In the genomic region with DNA sequence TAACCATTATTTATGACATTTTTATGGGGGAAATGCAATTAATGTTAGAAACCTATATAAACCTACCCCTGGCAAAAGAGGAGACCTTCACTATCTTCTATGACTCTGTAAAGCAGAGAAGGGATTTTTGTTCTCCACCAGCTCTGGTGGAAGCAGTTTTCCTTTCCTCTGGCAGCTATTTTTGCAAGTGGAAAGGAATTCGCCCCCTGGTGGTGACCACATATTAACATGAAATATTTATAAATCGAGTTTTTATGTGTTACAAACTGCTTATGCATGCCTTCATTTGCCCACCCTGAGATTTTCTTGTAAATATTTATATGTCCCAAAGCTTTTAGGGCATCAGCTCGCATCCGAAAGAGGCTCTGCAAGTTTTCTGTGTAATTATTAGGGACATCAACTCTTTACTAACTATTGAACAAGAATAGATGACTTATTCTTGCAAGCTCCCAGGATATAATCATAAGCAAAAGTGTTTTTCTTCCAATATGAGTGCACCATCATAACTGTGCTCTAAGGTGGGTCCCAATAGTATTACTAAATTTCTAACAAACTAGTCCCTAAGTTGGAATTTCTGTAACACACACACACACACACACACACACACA, we compare ENCODE assay signal across 8 cellular contexts.
DNase-seq lines count a peak whose midpoint lies in the region; ATAC-seq, FAIRE-seq and TF ChIP-seq lines count a peak whose summit lies in the region.

No MANE protein-coding gene starts in this region.

- H3K4me3 Mint-ChIP-seq in nephron progenitor cell, result no peak overlapping the region

- no peaks in the 10 kb centered on the region for H3K4me1 ChIP-seq in cardiac muscle cell (ENCODE audit: low read depth)
- no peaks in the 10 kb centered on the region for H3K4me1 ChIP-seq in vagina

- peak; percentile 74 for FAIRE-seq in TTC549 (lab: Jason Lieb, UNC)

- H3K27me3 ChIP-seq in cardiac muscle cell, result no peaks in the 10 kb centered on the region
- no peaks in the 10 kb centered on the region for H3K27me3 ChIP-seq in vagina

- no peak for TF ChIP-seq POLR2A in vagina (IDR thresholded peaks at IDR 0.05)

- H3K36me3 Mint-ChIP-seq in nephron progenitor cell (ENCODE audit: low read depth), result no peaks in the 10 kb centered on the region

- H3K9me3 ChIP-seq in cardiac muscle cell (ENCODE audit: low read depth), result no peaks in the 10 kb centered on the region
- no peaks in the 10 kb centered on the region for H3K9me3 ChIP-seq in vagina

- DNase-seq in cardiac muscle cell (ENCODE audit: low read depth in 1 of 2, low spot score in 1 of 2) (peak; percentile 79 to 80), Right ventricle myocardium inferior (ENCODE audit: missing footprints) (no peak), NCI-H1092 treated with DMSO at 0.1 percent for 48 hours (lab: John Stamatoyannopoulos, UW) (peak; percentile 59), epidermal melanocyte (ENCODE audit: insufficient read length, low spot score) (peak; percentile 34), nephron progenitor cell (peak; percentile 61), vagina (ENCODE audit: extremely low spot score in 2 of 2) (no peak)
- no peak for DNase-seq in NK-92 treated with Interleukin-12 subunit alpha and Interleukin-12 subunit beta, amount 100 ng/mL, for 24 hours (lab: John Stamatoyannopoulos, UW)

- H3K27ac ChIP-seq in cardiac muscle cell, result no peak overlapping the region
- no peak overlapping the region for H3K27ac ChIP-seq in vagina

- TF ChIP-seq CTCF in cardiac muscle cell (IDR thresholded peaks at IDR 0.05; ENCODE audit: low read depth, low read length) (peak; percentile 58), nephron progenitor cell (IDR thresholded peaks at IDR 0.05) (peak; percentile 74), vagina (IDR thresholded peaks at IDR 0.05) (peak in 2 of 3 experiments; percentile 71)

- no peak overlapping the region for H3K27ac Mint-ChIP-seq in nephron progenitor cell

- H3K4me1 Mint-ChIP-seq in nephron progenitor cell, result no peaks in the 10 kb centered on the region

- intact Hi-C loops in Right ventricle myocardium inferior (cut with DNase I), result loop anchor here (1.0 to 5.0 kb wide), 2 partner anchors 283 to 454 kb away; no protein-coding TSS in a partner anchor
- intact Hi-C loops in vagina (cut with DNase I), result loop anchor here (10.0 kb wide), 1 partner anchor 311 kb away; no protein-coding TSS in a partner anchor

- no peaks in the 10 kb centered on the region for H3K9me3 Mint-ChIP-seq in nephron progenitor cell

- H3K27me3 Mint-ChIP-seq in nephron progenitor cell (ENCODE audit: low read depth, poor library complexity), result no peaks in the 10 kb centered on the region

- ATAC-seq in Right ventricle myocardium inferior, result no peak

- H3K4me3 ChIP-seq in cardiac muscle cell (no peak overlapping the region), vagina (no peak overlapping the region)

- H3K36me3 ChIP-seq in cardiac muscle cell (no peaks in the 10 kb centered on the region), vagina (no peaks in the 10 kb centered on the region)

Comparison
In these comparisons a context has a peak if more than half of its experiments do, and no peak if none do; other contexts are left out.
1. DNase-seq: peak in cardiac muscle cell (2 of 2), NCI-H1092 treated with DMSO at 0.1 percent for 48 hours (single experiment), epidermal melanocyte (single experiment) and nephron progenitor cell (single experiment); none in Right ventricle myocardium inferior (single experiment), vagina (0 of 2) and NK-92 treated with Interleukin-12 subunit alpha and Interleukin-12 subunit beta, amount 100 ng/mL, for 24 hours (single experiment).
2. Peak in every context shown above with its lines, with median percentiles within 50 percentile points of each other: CTCF ChIP-seq.